Comparison of ENCODE assay signal across 18 cellular contexts in the genomic region with DNA sequence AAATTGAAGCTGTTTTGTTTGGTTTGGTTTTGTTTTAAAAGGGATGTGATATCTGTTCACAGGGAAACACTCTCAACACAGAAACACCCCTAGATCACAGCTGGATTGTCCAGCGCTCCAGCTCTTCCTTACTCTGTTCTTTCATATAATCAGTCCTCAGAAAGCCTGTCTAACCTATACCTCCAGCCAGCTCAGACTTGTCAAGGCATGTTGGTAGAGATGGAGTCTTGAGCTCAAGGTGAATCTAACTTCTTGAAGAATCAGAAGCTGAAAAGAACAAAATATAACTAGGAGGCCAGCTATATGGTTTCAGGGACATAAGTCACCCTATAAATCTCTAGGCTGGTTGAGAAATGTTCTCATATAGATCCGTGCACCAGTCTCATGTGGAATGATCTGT.
"Had no signal": no experiment of that assay in that cellular context is flagged by ENCODE, and none has a peak within 500 bp of the region (broad histone marks: within the 10 kb centered on the region; RNA-seq: fewer than 3 reads in every experiment).

No MANE protein-coding gene starts in this region.

- H3K27ac ChIP-seq: adrenal gland, left lung, skin epidermis, WERI-Rb-1 had no signal

- ATAC-seq: activated naive CD4-positive, alpha-beta T cell treated with anti-CD3 and anti-CD28 coated beads, Interleukin-2, amount 50 U/mL, for 72 hours; left lung; naive thymus-derived CD8-positive, alpha-beta T cell had no signal

- H3K4me1 ChIP-seq: adrenal gland, left lung, tibial nerve had no signal

- FAIRE-seq: endothelial cell of umbilical vein, urothelium cell line had no signal

- H3K9me3 ChIP-seq: adrenal gland, left lung had no signal

- H3K27me3 ChIP-seq: adrenal gland, left lung, tibial nerve had no signal

- DNase-seq: activated CD4-positive, alpha-beta T cell treated with anti-CD3 and anti-CD28 coated beads, Interleukin-2, amount 50 U/mL, for 48 hours; activated gamma-delta T cell treated with Interleukin-2 at 50 U/mL for 16 hours; adrenal gland; dermis blood vessel endothelial cell; effector memory CD4-positive, alpha-beta T cell; glutamatergic neuron; islet precursor cell; left lung; naive thymus-derived CD8-positive, alpha-beta T cell; occipital lobe; stimulated activated CD4-positive, alpha-beta T cell treated with anti-CD3 and anti-CD28 coated beads, Interleukin-15, amount 100 ng/mL, for 24 hours; stimulated activated CD4-positive, alpha-beta T cell treated with anti-CD3 and anti-CD28 coated beads, Interleukin-2, amount 100 ng/mL, for 48 hours; WERI-Rb-1 had no signal

- H3K4me3 ChIP-seq: adrenal gland, left lung, skin epidermis, tibial nerve had no signal

- H3K36me3 ChIP-seq: adrenal gland, left lung, tibial nerve, WERI-Rb-1 had no signal
